In genomic region chr2:75540994-75541393, GRCh38 we compare ENCODE assay signal across 25 cellular contexts. TPM values are rescaled to one million over a fixed set of nuclear protein-coding genes. Genes with fewer than 3 reads are reported as not detected.
"Had no signal": no experiment of that assay in that cellular context is flagged by ENCODE, and none has a peak within 500 bp of the region (broad histone marks: within the 10 kb centered on the region; RNA-seq: fewer than 3 reads in every experiment).

No MANE protein-coding gene starts in this region.

- H3K27me3 Mint-ChIP-seq: type B pancreatic cell had no signal

- H3K36me3 ChIP-seq: breast epithelium, lower lobe of right lung, neural progenitor cell had no signal

- H3K36me3 Mint-ChIP-seq: activated naive CD8-positive, alpha-beta T cell treated with anti-CD3 and anti-CD28 coated beads for 36 hours; immature natural killer cell had no signal

- DNase-seq: activated CD4-positive, alpha-beta T cell treated with anti-CD3 and anti-CD28 coated beads for 4 hours; activated CD4-positive, alpha-beta T cell treated with anti-CD3 and anti-CD28 coated beads, Interleukin-2, amount 50 U/mL, for 48 hours; activated CD4-positive, CD25-positive, alpha-beta regulatory T cell; activated naive CD4-positive, alpha-beta T cell treated with Interleukin-2 at 50 U/mL for 16 hours; activated naive CD8-positive, alpha-beta T cell treated with anti-CD3 and anti-CD28 coated beads for 36 hours; activated T-cell treated with anti-CD3 and anti-CD28 coated beads, Interleukin-2, amount 50 U/mL, for 48 hours; amniotic stem cell; cortex of kidney; endodermal cell; foreskin keratinocyte; glutamatergic neuron; immature natural killer cell; lower lobe of right lung; naive thymus-derived CD4-positive, alpha-beta T cell; stimulated activated CD4-positive, alpha-beta T cell treated with anti-CD3 and anti-CD28 coated beads, Interleukin-2, amount 100 ng/mL, for 48 hours; stimulated activated CD8-positive, alpha-beta memory T cell treated with anti-CD3 and anti-CD28 coated beads, Interleukin-4, amount 100 ng/mL, for 48 hours; stimulated activated naive CD4-positive, alpha-beta T cell; T1000; testis had no signal

- H3K4me2 ChIP-seq: hepatocyte, neural progenitor cell had no signal

- H3K4me3 ChIP-seq: breast epithelium, hepatocyte, lower lobe of right lung, neural progenitor cell, testis had no signal

- H3K27ac ChIP-seq: breast epithelium, foreskin keratinocyte, hepatocyte, lower lobe of right lung, neural progenitor cell, testis had no signal

- H3K4me1 ChIP-seq: breast epithelium, foreskin keratinocyte, lower lobe of right lung, testis had no signal

- H2AFZ ChIP-seq: hepatocyte, neural progenitor cell had no signal

- H3K27me3 ChIP-seq: breast epithelium, foreskin keratinocyte, hepatocyte, neural progenitor cell, testis had no signal

- H3K9me3 ChIP-seq: breast epithelium, lower lobe of right lung, testis had no signal

- ATAC-seq: foreskin keratinocyte; left lobe of liver; lower lobe of right lung; naive thymus-derived CD4-positive, alpha-beta T cell had no signal

- H3K27ac Mint-ChIP-seq: activated naive CD8-positive, alpha-beta T cell treated with anti-CD3 and anti-CD28 coated beads for 36 hours; endodermal cell; immature natural killer cell; naive thymus-derived CD4-positive, alpha-beta T cell; neural progenitor cell; type B pancreatic cell had no signal

- H3K9ac ChIP-seq: neural progenitor cell had no signal

- H3K4me3 Mint-ChIP-seq: activated naive CD8-positive, alpha-beta T cell treated with anti-CD3 and anti-CD28 coated beads for 36 hours; endodermal cell; immature natural killer cell; naive thymus-derived CD4-positive, alpha-beta T cell; neural progenitor cell; type B pancreatic cell had no signal

- H3K4me1 Mint-ChIP-seq: activated naive CD8-positive, alpha-beta T cell treated with anti-CD3 and anti-CD28 coated beads for 36 hours; immature natural killer cell; naive thymus-derived CD4-positive, alpha-beta T cell had no signal

RNA-seq across cellular contexts. Expression of gene EVA1A, which starts 19.7 kb away (rescaled TPM):
- total RNA-seq: T-helper 1 cell treated with Interleukin-12 subunit alpha and Interleukin-12 subunit beta and Interleukin-4 antibody, amounts not matched to agents 30 ng/mL and 1 ng/mL, for 36 hours had no signal
- polyA plus RNA-seq: immature natural killer cell had no signal
